Comparison of ENCODE assay signal across 8 cellular contexts in the genomic region with DNA sequence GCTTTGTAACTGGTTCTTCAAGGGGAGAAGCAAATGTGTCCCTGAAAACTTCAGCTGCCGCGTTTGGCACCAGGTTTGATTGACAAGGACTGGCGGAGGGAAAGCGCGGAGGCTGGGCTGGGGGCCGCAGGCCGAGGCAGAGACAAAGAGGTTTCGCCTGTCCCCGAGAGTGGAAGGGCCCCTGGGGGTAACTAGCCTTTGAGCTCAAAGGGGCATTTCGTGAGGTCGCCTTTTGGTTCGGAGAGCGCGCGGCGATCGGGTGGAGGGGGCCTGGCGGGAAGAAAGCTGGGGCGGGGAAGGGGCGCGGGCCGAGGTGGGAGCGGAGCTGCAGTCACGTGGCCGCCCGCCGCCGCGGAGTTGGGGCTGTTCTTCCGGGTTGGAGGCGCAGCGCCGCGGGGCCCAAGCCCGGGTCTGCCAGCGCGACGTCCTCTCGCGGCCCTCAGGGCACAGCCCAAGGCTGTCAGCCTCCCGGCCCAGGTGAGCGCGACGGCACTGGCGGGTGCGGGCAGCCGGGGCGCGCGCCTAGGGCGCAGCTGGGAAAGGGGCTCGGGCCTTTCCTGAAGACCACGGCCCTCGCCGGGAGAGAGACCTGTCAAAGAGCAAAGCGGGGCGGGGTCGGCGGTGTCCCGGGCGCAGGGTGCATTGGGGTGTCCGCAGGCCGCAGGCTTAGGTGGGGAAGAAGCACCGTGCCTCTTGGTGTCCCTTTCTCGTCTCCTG. TPM values are rescaled to one million over a fixed set of nuclear protein-coding genes. Genes with fewer than 3 reads are reported as not detected.
DNase-seq lines count a peak whose midpoint lies in the region; ATAC-seq and TF ChIP-seq lines count a peak whose summit lies in the region.

Gene NNT, plus strand, starts transcription at position 363 of the 717 bp plus-strand sequence. CDS start 6,016 bp downstream, outside the sequence.

- H3K36me3 Mint-ChIP-seq in CD4-positive, alpha-beta T cell (ENCODE audit: low read depth), result peaks cover 36% of the 10 kb centered on the region

- H3K4me3 Mint-ChIP-seq in CD4-positive, alpha-beta T cell, result peak within 1 kb of the TSS; percentile 93

- peak within 1 kb of the TSS; percentile 58 for H3K27ac ChIP-seq in CD4-positive, alpha-beta T cell (ENCODE audit: low read depth, low read length)

- POLR2A ChIA-PET in CD4-positive, alpha-beta T cell (lab: Charles Lee), result interaction anchor here (0.6 to 3.6 kb wide), 20 partner anchors 10 to 1734 kb away, joined by 3 to 101 read pairs (median 6); partner anchors contain the start of genes C5orf34, HMGCS1, TMEM267 and ZNF131

- intact Hi-C loops in CD4-positive, alpha-beta T cell (cut with DNase I, micrococcal nuclease), result loop anchor here (2.0 to 10.0 kb wide), 4 partner anchors 46 to 482 kb away; partner anchors contain the start of genes C5orf34 (in 1 of the 2), PAIP1 (in 1 of the 2), TMEM267 (in 1 of the 2) and ZNF131 (in 1 of the 2)

- peaks cover 55% of the 10 kb centered on the region for H3K4me1 Mint-ChIP-seq in CD4-positive, alpha-beta T cell (ENCODE audit: low read depth)

- TF ChIP-seq CTCF in CD4-positive, alpha-beta T cell (IDR thresholded peaks at IDR 0.05), result no peak

- peaks cover 20% of the 10 kb centered on the region for H3K4me1 ChIP-seq in mononuclear cell (ENCODE audit: insufficient read depth, low read length)

- H3K27me3 Mint-ChIP-seq in CD4-positive, alpha-beta T cell, result no peaks in the 10 kb centered on the region

- no peaks in the 10 kb centered on the region for H3K9me3 ChIP-seq in CD4-positive, alpha-beta T cell (ENCODE audit: control insufficient read depth, low read length)
- H3K9me3 ChIP-seq in mononuclear cell (ENCODE audit: low read depth, low read length), result no peaks in the 10 kb centered on the region

- CTCF ChIA-PET in CD4-positive, alpha-beta T cell (lab: Charles Lee), result interaction anchor here (0.6 to 2.5 kb wide), 4 partner anchors 28 to 119 kb away, joined by 3 to 11 read pairs (median 4); partner anchors contain the start of genes PAIP1 and TMEM267

- H3K9me3 Mint-ChIP-seq in CD4-positive, alpha-beta T cell, result no peaks in the 10 kb centered on the region

- peak within 1 kb of the TSS; percentile 81 for H3K4me3 ChIP-seq in mononuclear cell (ENCODE audit: low read length)

- peak; percentile 78 for ATAC-seq in CD4-positive, alpha-beta T cell (ENCODE audit: poor library complexity)
- ATAC-seq in GM19372 (IDR thresholded peaks at IDR 0.05; ENCODE audit: low read depth, unreplicated experiment) (peak; percentile 73), HG03521 (IDR thresholded peaks at IDR 0.05; ENCODE audit: unreplicated experiment) (peak; percentile 77)

- DNase-seq in CD4-positive, alpha-beta T cell, result peak; percentile 55 to 80 (median 70)
- peak; percentile 85 to 91 for DNase-seq in NOMO-1 (lab: John Stamatoyannopoulos, UW; ENCODE audit: unreplicated experiment in 2 of 2)
- peak; percentile 51 for DNase-seq in activated CD8-positive, alpha-beta memory T cell treated with anti-CD3 and anti-CD28 coated beads, Interleukin-2, amount 50 U/mL, for 24 hours (ENCODE audit: extremely low read depth)
- DNase-seq in epidermal melanocyte (ENCODE audit: insufficient read length, low spot score), result peak; percentile 16
- peak; percentile 49 to 56 for DNase-seq in stimulated activated CD8-positive, alpha-beta memory T cell treated with anti-CD3 and anti-CD28 coated beads, Interleukin-4, amount 100 ng/mL, for 1 hour (ENCODE audit: low read depth in 2 of 2, low spot score in 1 of 2)

- peak within 1 kb of the TSS; percentile 87 for H3K27ac Mint-ChIP-seq in CD4-positive, alpha-beta T cell

- H3K27me3 ChIP-seq in CD4-positive, alpha-beta T cell (ENCODE audit: control insufficient read depth, insufficient read depth, low read length), result no peaks in the 10 kb centered on the region
- H3K27me3 ChIP-seq in mononuclear cell (ENCODE audit: insufficient read depth, low read length), result no peaks in the 10 kb centered on the region

RNA-seq across cellular contexts. Expression of gene NNT, which starts in this region (rescaled TPM):
- total RNA-seq in CD4-positive, alpha-beta T cell, result 10 to 100 TPM; 22.3 to 23.5 TPM
- total RNA-seq in mononuclear cell, result 30.6 TPM

Comparison
In these comparisons a context has a peak if more than half of its experiments do, and no peak if none do; other contexts are left out.
1. Peak in every context shown above with its lines: DNase-seq, ATAC-seq, H3K4me3 ChIP-seq and H3K27ac ChIP-seq.
2. DNase-seq: peak in every context shown above with its lines; median percentile 88 in NOMO-1; 70 in CD4-positive, alpha-beta T cell; 52 in stimulated activated CD8-positive, alpha-beta memory T cell treated with anti-CD3 and anti-CD28 coated beads, Interleukin-4, amount 100 ng/mL, for 1 hour; 51 in activated CD8-positive, alpha-beta memory T cell treated with anti-CD3 and anti-CD28 coated beads, Interleukin-2, amount 50 U/mL, for 24 hours; 16 in epidermal melanocyte.